In genomic region chr22:35329114-35329847, GRCh38 we compare ENCODE assay signal across 1 cellular context.
TF ChIP-seq lines count a peak whose summit lies in the region.

No MANE protein-coding gene starts in this region.

TF ChIP-seq in HepG2, 621 proteins besides CTCF, POLR2A, EP300 and RAD21:
- no peak for TF ChIP-seq HNRNPL (IDR thresholded peaks at IDR 0.05; ENCODE audit: low read depth, low read length)
- no peak for TF ChIP-seq ZNF616 (CRISPR knock-in tag; IDR thresholded peaks at IDR 0.05; ENCODE audit: low read depth)
- TF ChIP-seq ERF (CRISPR knock-in tag; IDR thresholded peaks at IDR 0.05), result no peak
- TF ChIP-seq ZNF512B (CRISPR knock-in tag; IDR thresholded peaks at IDR 0.05; ENCODE audit: borderline replicate concordance), result no peak
- 0 out of 2 replicates have a peak, but pooled peaks have one; percentile 3 for TF ChIP-seq ZNF430 (CRISPR knock-in tag; IDR thresholded peaks at IDR 0.05)
- no peak for TF ChIP-seq NRL (CRISPR knock-in tag; IDR thresholded peaks at IDR 0.05; ENCODE audit: borderline replicate concordance)
- no peak for TF ChIP-seq BATF2 (CRISPR knock-in tag; IDR thresholded peaks at IDR 0.05)
- no peak for TF ChIP-seq ZNF775 (CRISPR knock-in tag; IDR thresholded peaks at IDR 0.05; ENCODE audit: borderline replicate concordance)
- no peak for TF ChIP-seq ZNF10 (CRISPR knock-in tag; IDR thresholded peaks at IDR 0.05; ENCODE audit: borderline replicate concordance, low read depth)
- TF ChIP-seq, protein P1, sequence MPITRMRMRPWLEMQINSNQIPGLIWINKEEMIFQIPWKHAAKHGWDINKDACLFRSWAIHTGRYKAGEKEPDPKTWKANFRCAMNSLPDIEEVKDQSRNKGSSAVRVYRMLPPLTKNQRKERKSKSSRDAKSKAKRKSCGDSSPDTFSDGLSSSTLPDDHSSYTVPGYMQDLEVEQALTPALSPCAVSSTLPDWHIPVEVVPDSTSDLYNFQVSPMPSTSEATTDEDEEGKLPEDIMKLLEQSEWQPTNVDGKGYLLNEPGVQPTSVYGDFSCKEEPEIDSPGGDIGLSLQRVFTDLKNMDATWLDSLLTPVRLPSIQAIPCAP (CRISPR knock-in tag; IDR thresholded peaks at IDR 0.05; ENCODE audit: low read depth), result no peak
- no peak for TF ChIP-seq SP2 (CRISPR knock-in tag; IDR thresholded peaks at IDR 0.05)
- TF ChIP-seq NFIC (IDR thresholded peaks at IDR 0.05; ENCODE audit: low read length), result no peak
- TF ChIP-seq ZBTB46 (CRISPR knock-in tag; IDR thresholded peaks at IDR 0.05; ENCODE audit: borderline replicate concordance), result no peak
- TF ChIP-seq NAIF1 (CRISPR knock-in tag; IDR thresholded peaks at IDR 0.05; ENCODE audit: borderline replicate concordance), result 0 out of 2 replicates have a peak, but pooled peaks have one; percentile 5
- TF ChIP-seq, protein P2, sequence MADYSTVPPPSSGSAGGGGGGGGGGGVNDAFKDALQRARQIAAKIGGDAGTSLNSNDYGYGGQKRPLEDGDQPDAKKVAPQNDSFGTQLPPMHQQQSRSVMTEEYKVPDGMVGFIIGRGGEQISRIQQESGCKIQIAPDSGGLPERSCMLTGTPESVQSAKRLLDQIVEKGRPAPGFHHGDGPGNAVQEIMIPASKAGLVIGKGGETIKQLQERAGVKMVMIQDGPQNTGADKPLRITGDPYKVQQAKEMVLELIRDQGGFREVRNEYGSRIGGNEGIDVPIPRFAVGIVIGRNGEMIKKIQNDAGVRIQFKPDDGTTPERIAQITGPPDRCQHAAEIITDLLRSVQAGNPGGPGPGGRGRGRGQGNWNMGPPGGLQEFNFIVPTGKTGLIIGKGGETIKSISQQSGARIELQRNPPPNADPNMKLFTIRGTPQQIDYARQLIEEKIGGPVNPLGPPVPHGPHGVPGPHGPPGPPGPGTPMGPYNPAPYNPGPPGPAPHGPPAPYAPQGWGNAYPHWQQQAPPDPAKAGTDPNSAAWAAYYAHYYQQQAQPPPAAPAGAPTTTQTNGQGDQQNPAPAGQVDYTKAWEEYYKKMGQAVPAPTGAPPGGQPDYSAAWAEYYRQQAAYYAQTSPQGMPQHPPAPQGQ (CRISPR knock-in tag; IDR thresholded peaks at IDR 0.05; ENCODE audit: borderline replicate concordance), result no peak
- TF ChIP-seq, protein P3, sequence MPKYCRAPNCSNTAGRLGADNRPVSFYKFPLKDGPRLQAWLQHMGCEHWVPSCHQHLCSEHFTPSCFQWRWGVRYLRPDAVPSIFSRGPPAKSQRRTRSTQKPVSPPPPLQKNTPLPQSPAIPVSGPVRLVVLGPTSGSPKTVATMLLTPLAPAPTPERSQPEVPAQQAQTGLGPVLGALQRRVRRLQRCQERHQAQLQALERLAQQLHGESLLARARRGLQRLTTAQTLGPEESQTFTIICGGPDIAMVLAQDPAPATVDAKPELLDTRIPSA (CRISPR knock-in tag; IDR thresholded peaks at IDR 0.05; ENCODE audit: borderline replicate concordance), result no peak
- TF ChIP-seq, protein P4, sequence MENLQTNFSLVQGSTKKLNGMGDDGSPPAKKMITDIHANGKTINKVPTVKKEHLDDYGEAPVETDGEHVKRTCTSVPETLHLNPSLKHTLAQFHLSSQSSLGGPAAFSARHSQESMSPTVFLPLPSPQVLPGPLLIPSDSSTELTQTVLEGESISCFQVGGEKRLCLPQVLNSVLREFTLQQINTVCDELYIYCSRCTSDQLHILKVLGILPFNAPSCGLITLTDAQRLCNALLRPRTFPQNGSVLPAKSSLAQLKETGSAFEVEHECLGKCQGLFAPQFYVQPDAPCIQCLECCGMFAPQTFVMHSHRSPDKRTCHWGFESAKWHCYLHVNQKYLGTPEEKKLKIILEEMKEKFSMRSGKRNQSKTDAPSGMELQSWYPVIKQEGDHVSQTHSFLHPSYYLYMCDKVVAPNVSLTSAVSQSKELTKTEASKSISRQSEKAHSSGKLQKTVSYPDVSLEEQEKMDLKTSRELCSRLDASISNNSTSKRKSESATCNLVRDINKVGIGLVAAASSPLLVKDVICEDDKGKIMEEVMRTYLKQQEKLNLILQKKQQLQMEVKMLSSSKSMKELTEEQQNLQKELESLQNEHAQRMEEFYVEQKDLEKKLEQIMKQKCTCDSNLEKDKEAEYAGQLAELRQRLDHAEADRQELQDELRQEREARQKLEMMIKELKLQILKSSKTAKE (CRISPR knock-in tag; IDR thresholded peaks at IDR 0.05; ENCODE audit: borderline replicate concordance), result no peak
- TF ChIP-seq TFE3 (CRISPR knock-in tag; IDR thresholded peaks at IDR 0.05), result no peak
- TF ChIP-seq TMF1 (CRISPR knock-in tag; IDR thresholded peaks at IDR 0.05; ENCODE audit: low read depth), result no peak
- no peak for TF ChIP-seq HMG20B (CRISPR knock-in tag; conservative IDR thresholded peaks at IDR 0.05)
- TF ChIP-seq ZNF484 (CRISPR knock-in tag; IDR thresholded peaks at IDR 0.05; ENCODE audit: borderline replicate concordance, low read depth), result no peak
- TF ChIP-seq MXI1 (IDR thresholded peaks at IDR 0.05; ENCODE audit: borderline replicate concordance, low read depth, low read length), result no peak
- TF ChIP-seq CHD4 (IDR thresholded peaks at IDR 0.05; ENCODE audit: borderline replicate concordance, low read length), result 0 out of 2 replicates have a peak, but pooled peaks have one; percentile 28
- TF ChIP-seq ATF3 (CRISPR knock-in tag; IDR thresholded peaks at IDR 0.05), result no peak
- TF ChIP-seq UBTF (CRISPR knock-in tag; IDR thresholded peaks at IDR 0.05), result no peak
- TF ChIP-seq ZNF746 (CRISPR knock-in tag; IDR thresholded peaks at IDR 0.05), result no peak
TF ChIP-seq in HepG2: peak in this region for 3.
